ENCODE assay signal across 15 cellular contexts in genomic region chr5:168916266-168916665, GRCh38.
DNase-seq lines count a peak whose midpoint lies in the region; ATAC-seq and TF ChIP-seq lines count a peak whose summit lies in the region.
"Had no signal": no experiment of that assay in that cellular context is flagged by ENCODE, and none has a peak within 500 bp of the region (broad histone marks: within the 10 kb centered on the region; RNA-seq: fewer than 3 reads in every experiment).

No MANE protein-coding gene starts in this region.

- no peak for DNase-seq in HCT116 (ENCODE audit: low read depth, low spot score)
- DNase-seq in left lung: peak in 1 of 2 donors; percentile 38
- DNase-seq in stomach: no peak
- no peak for DNase-seq in stimulated activated naive B cell treated with anti-CD40 and anti-IgM and Interleukin-4, amounts not matched to agents 10 μg/mL and 1 μg/mL and 100 μg/mL, for 72 hours
- DNase-seq in activated CD4-positive, alpha-beta T cell treated with anti-CD3 and anti-CD28 coated beads for 4 hours: no peak
- DNase-seq: activated CD4-positive, alpha-beta T cell treated with anti-CD3 and anti-CD28 coated beads for 1 hour; activated T-cell treated with anti-CD3 and anti-CD28 coated beads, Interleukin-2, amount 50 U/mL, for 48 hours; CD4-positive, alpha-beta memory T cell; NCI-H1417 treated with DMSO at 0.1 percent for 48 hours; stimulated activated naive CD8-positive, alpha-beta T cell treated with anti-CD3 and anti-CD28 coated beads, Interleukin-15, Interleukin-2, amounts not matched to agents 100 U/mL and 50 U/mL, for 24 hours had no signal

- H3K9me3 ChIP-seq in HCT116 (ENCODE audit: control insufficient read depth in 1 of 2, insufficient read depth in 1 of 2, low read depth in 1 of 2, low read length in 2 of 2): no peaks in the 10 kb centered on the region
- no peaks in the 10 kb centered on the region for H3K9me3 ChIP-seq in left lung
- no peaks in the 10 kb centered on the region for H3K9me3 ChIP-seq in stomach

- no TSS peak for BruUV-seq in HCT116 (replicated peaks; lab: Mats Ljungman, UMichigan)

- H3K27ac Mint-ChIP-seq in stimulated activated naive B cell treated with anti-CD40 and anti-IgM and Interleukin-4, amounts not matched to agents 10 μg/mL and 1 μg/mL and 100 μg/mL, for 72 hours: no peak overlapping the region
- H3K27ac Mint-ChIP-seq: CD4-positive, alpha-beta memory T cell; natural killer cell treated with Interleukin-12 subunit alpha and Interleukin-12 subunit beta and Interleukin-15 and Interleukin-18, amount 100 ng/mL, for 72 hours had no signal

- H3K9me2 ChIP-seq in HCT116 (ENCODE audit: insufficient read depth): no peaks in the 10 kb centered on the region

- peaks cover 16 to 22% of the 10 kb centered on the region in 2 donors for H3K27me3 Mint-ChIP-seq in stimulated activated naive B cell treated with anti-CD40 and anti-IgM and Interleukin-4, amounts not matched to agents 10 μg/mL and 1 μg/mL and 100 μg/mL, for 72 hours

- H3K4me2 ChIP-seq in HCT116 (ENCODE audit: low read length): no peak overlapping the region

- H3K4me3 ChIP-seq in HCT116 (replicated peaks in 1 of 2; ENCODE audit: low read depth in 1 of 2, low read length in 2 of 2): no peak overlapping the region
- H3K4me3 ChIP-seq in left lung: no peak overlapping the region
- H3K4me3 ChIP-seq in stomach: no peak overlapping the region
- H3K4me3 ChIP-seq: SK-N-MC had no signal

- POLR2A ChIA-PET in HCT116 (lab: Charles Lee): no interaction called here

- TF ChIP-seq EP300 in stomach (IDR thresholded peaks at IDR 0.05): no peak

- intact Hi-C loops in HCT116 (cut with micrococcal nuclease): no loop called here
- intact Hi-C loops in left lung (cut with DNase I): no loop called here
- intact Hi-C loops in stomach (cut with DNase I; ENCODE audit: low total_unique reads): no loop called here

- H3K79me2 ChIP-seq in HCT116 (ENCODE audit: insufficient read depth, low read length): no peaks in the 10 kb centered on the region

- H3K36me3 Mint-ChIP-seq in stimulated activated naive B cell treated with anti-CD40 and anti-IgM and Interleukin-4, amounts not matched to agents 10 μg/mL and 1 μg/mL and 100 μg/mL, for 72 hours: no peaks in the 10 kb centered on the region
- H3K36me3 Mint-ChIP-seq: CD4-positive, alpha-beta memory T cell; natural killer cell treated with Interleukin-12 subunit alpha and Interleukin-12 subunit beta and Interleukin-15 and Interleukin-18, amount 100 ng/mL, for 72 hours had no signal

- H3K9me3 Mint-ChIP-seq in stimulated activated naive B cell treated with anti-CD40 and anti-IgM and Interleukin-4, amounts not matched to agents 10 μg/mL and 1 μg/mL and 100 μg/mL, for 72 hours: no peaks in the 10 kb centered on the region
- H3K9me3 Mint-ChIP-seq: natural killer cell treated with Interleukin-12 subunit alpha and Interleukin-12 subunit beta and Interleukin-15 and Interleukin-18, amount 100 ng/mL, for 72 hours had no signal

- H3K27me3 ChIP-seq in HCT116 (ENCODE audit: insufficient read depth, low read length) (peaks cover 80% of the 10 kb centered on the region), left lung (peaks cover 0 to 46% of the 10 kb centered on the region in 2 donors), stomach (peaks cover 0 to 14% (median 0%) of the 10 kb centered on the region in 3 donors)

- H3K36me3 ChIP-seq in HCT116 (ENCODE audit: control insufficient read depth in 1 of 2, insufficient read depth in 2 of 2, low read length in 2 of 2) (no peaks in the 10 kb centered on the region), left lung (no peaks in the 10 kb centered on the region), stomach (no peaks in the 10 kb centered on the region)

- CTCF ChIA-PET in HCT116 (lab: Charles Lee): no interaction called here

- no peak overlapping the region for H2AFZ ChIP-seq in HCT116 (ENCODE audit: low read depth, low read length, poor library complexity, severe bottlenecking)

- H3K4me3 Mint-ChIP-seq in stimulated activated naive B cell treated with anti-CD40 and anti-IgM and Interleukin-4, amounts not matched to agents 10 μg/mL and 1 μg/mL and 100 μg/mL, for 72 hours: no peak overlapping the region
- H3K4me3 Mint-ChIP-seq: CD4-positive, alpha-beta memory T cell; natural killer cell treated with Interleukin-12 subunit alpha and Interleukin-12 subunit beta and Interleukin-15 and Interleukin-18, amount 100 ng/mL, for 72 hours had no signal

- ATAC-seq in HCT116: peak; percentile 66
- peak; percentile 41 for ATAC-seq in esophagus mucosa
- peak; percentile 30 for ATAC-seq in left lung
- ATAC-seq in stimulated activated naive B cell treated with anti-CD40 and anti-IgM and Interleukin-4, amounts not matched to agents 10 μg/mL and 1 μg/mL and 100 μg/mL, for 72 hours (replicated peaks): no peak
- ATAC-seq in HG02763 (IDR thresholded peaks at IDR 0.05; ENCODE audit: unreplicated experiment): no peak
- no peak for ATAC-seq in HG03460 (IDR thresholded peaks at IDR 0.05; ENCODE audit: unreplicated experiment)
- ATAC-seq: stimulated activated naive CD8-positive, alpha-beta T cell treated with anti-CD3 and anti-CD28 coated beads, Interleukin-15, Interleukin-2, amounts not matched to agents 100 U/mL and 50 U/mL, for 24 hours had no signal

- TF ChIP-seq CTCF in HCT116 (IDR thresholded peaks at IDR 0.05 in 2 of 3, conservative IDR thresholded peaks at IDR 0.05 in 1 of 3; ENCODE audit: borderline replicate concordance in 1 of 3, insufficient read depth in 1 of 3, low read depth in 2 of 3, low read length in 2 of 3) (no peak), left lung (IDR thresholded peaks at IDR 0.05) (no peak), stomach (IDR thresholded peaks at IDR 0.05) (no peak)

- TF ChIP-seq POLR2A in HCT116 (IDR thresholded peaks at IDR 0.05; ENCODE audit: borderline replicate concordance, extremely low read depth, insufficient read depth, insufficient read length): no peak
- TF ChIP-seq POLR2A in stomach (IDR thresholded peaks at IDR 0.05): no peak

- 42 to 64% (median 50%) methylated on average over 5 of the region's 5 CpGs for WGBS in stomach, 5 donors

- peaks cover 8 to 18% of the 10 kb centered on the region in 2 donors for H3K4me1 Mint-ChIP-seq in stimulated activated naive B cell treated with anti-CD40 and anti-IgM and Interleukin-4, amounts not matched to agents 10 μg/mL and 1 μg/mL and 100 μg/mL, for 72 hours

- RAD21 ChIA-PET in HCT116 (lab: Charles Lee; ENCODE audit: low non-redundant PET in 1 of 2, low total read pairs in 2 of 2, uncharacterized antibody in 2 of 2, unreplicated experiment in 2 of 2): no interaction called here

- H3K9ac ChIP-seq in HCT116 (ENCODE audit: low read length): no peak overlapping the region

- no peak overlapping the region for H3K27ac ChIP-seq in HCT116 (ENCODE audit: low read depth, low read length)
- H3K27ac ChIP-seq in left lung: no peak overlapping the region
- H3K27ac ChIP-seq in stomach: peak overlapping the region in 3 of 5 donors; percentile 4 to 43 (median 36)
- H3K27ac ChIP-seq: SK-N-MC had no signal

- H3K4me1 ChIP-seq in HCT116 (ENCODE audit: control insufficient read depth in 1 of 2, insufficient read depth in 2 of 2, low read length in 2 of 2) (no peaks in the 10 kb centered on the region), left lung (no peaks in the 10 kb centered on the region), stomach (peaks cover 0 to 17% (median 6%) of the 10 kb centered on the region in 4 donors)

- no peak for TF ChIP-seq RAD21 in HCT116 (IDR thresholded peaks at IDR 0.05; ENCODE audit: low read depth)

- H4K20me1 ChIP-seq in HCT116 (ENCODE audit: insufficient read depth): no peaks in the 10 kb centered on the region; the same call in 1 of the 2 replicates

TF ChIP-seq in HCT116, 20 proteins besides CTCF, POLR2A, EP300 and RAD21 (continues in another document):
- TF ChIP-seq CEBPB (IDR thresholded peaks at IDR 0.05; ENCODE audit: low read depth): no peak
- no peak for TF ChIP-seq EZH2phosphoT487 (IDR thresholded peaks at IDR 0.05; ENCODE audit: borderline replicate concordance)
- TF ChIP-seq ATF3 (IDR thresholded peaks at IDR 0.05): no peak
- no peak for TF ChIP-seq EZH2 (IDR thresholded peaks at IDR 0.05)
- TF ChIP-seq ZFX (IDR thresholded peaks at IDR 0.05): no peak
- TF ChIP-seq YY1 (IDR thresholded peaks at IDR 0.05; ENCODE audit: extremely low read depth, insufficient replicate concordance, low read depth, low read length): no peak
- no peak for TF ChIP-seq ELF1 (IDR thresholded peaks at IDR 0.05; ENCODE audit: borderline replicate concordance, low read depth)
- TF ChIP-seq POLR2AphosphoS5 (IDR thresholded peaks at IDR 0.05; ENCODE audit: low read depth, low read length): no peak
- TF ChIP-seq CBX3 (IDR thresholded peaks at IDR 0.05; ENCODE audit: low read depth): no peak
- TF ChIP-seq SP1 (IDR thresholded peaks at IDR 0.05; ENCODE audit: low read depth): no peak
- TF ChIP-seq MAX (IDR thresholded peaks at IDR 0.05): no peak

Comparison
In these comparisons a context has a peak if more than half of its experiments do, and no peak if none do; other contexts are left out.
1. ATAC-seq: peak in HCT116 (single experiment), esophagus mucosa (single experiment) and left lung (single experiment); none in stimulated activated naive B cell treated with anti-CD40 and anti-IgM and Interleukin-4, amounts not matched to agents 10 μg/mL and 1 μg/mL and 100 μg/mL, for 72 hours (0 of 2), HG02763 (single experiment) and HG03460 (single experiment).
2. H3K27ac ChIP-seq: peak in stomach (3 of 5); none in HCT116 (single experiment) and left lung (0 of 2).